14 cellular contexts compared by ENCODE assay signal in genomic region chr10:31075434-31075833, GRCh38. TPM values are rescaled to one million over a fixed set of nuclear protein-coding genes. Genes with fewer than 3 reads are reported as not detected.
DNase-seq lines count a peak whose midpoint lies in the region; ATAC-seq and TF ChIP-seq lines count a peak whose summit lies in the region.
"Had no signal": no experiment of that assay in that cellular context is flagged by ENCODE, and none has a peak within 500 bp of the region (broad histone marks: within the 10 kb centered on the region; RNA-seq: fewer than 3 reads in every experiment).

No MANE protein-coding gene starts in this region.

- H3K27ac ChIP-seq in GM23248, result peak overlapping the region; percentile 74
- no peak overlapping the region for H3K27ac ChIP-seq in RWPE1

- H3K9me3 Mint-ChIP-seq in CD14-positive monocyte, result peaks cover 0 to 3% (median 0%) of the 10 kb centered on the region in 7 donors
- H3K9me3 Mint-ChIP-seq: central memory CD8-positive, alpha-beta T cell; stimulated activated naive CD8-positive, alpha-beta T cell treated with anti-CD3 and anti-CD28 coated beads, Interleukin-15, amount 100 ng/mL, for 72 hours had no signal

- no peaks in the 10 kb centered on the region for H3K79me2 ChIP-seq in GM23248 (ENCODE audit: insufficient read depth)

- H3K9ac ChIP-seq in GM23248, result peak overlapping the region; percentile 14; the same call in 1 of the 2 replicates
- peak overlapping the region; percentile 78 for H3K9ac ChIP-seq in skeletal muscle satellite cell (ENCODE audit: low read depth, low read length)

- in situ Hi-C loops in GM23248 (cut with MboI), result no loop called here

- H4K20me1 ChIP-seq in GM23248 (ENCODE audit: insufficient read depth), result no peaks in the 10 kb centered on the region

- H3K9me2 ChIP-seq in GM23248 (ENCODE audit: insufficient read depth), result no peaks in the 10 kb centered on the region; the same call in 1 of the 2 replicates

- H3K4me1 Mint-ChIP-seq in CD14-positive monocyte, result no peaks in the 10 kb centered on the region
- H3K4me1 Mint-ChIP-seq: central memory CD8-positive, alpha-beta T cell; stimulated activated naive CD8-positive, alpha-beta T cell treated with anti-CD3 and anti-CD28 coated beads, Interleukin-15, amount 100 ng/mL, for 72 hours had no signal

- H3K4me3 ChIP-seq in GM23248, result no peak overlapping the region
- H3K4me3 ChIP-seq in fibroblast of mammary gland (ENCODE audit: control insufficient read depth, low read depth, low read length), result no peak overlapping the region
- no peak overlapping the region for H3K4me3 ChIP-seq in skeletal muscle satellite cell (ENCODE audit: low read length)
- H3K4me3 ChIP-seq: gastroesophageal sphincter, lung had no signal

- no peak for ATAC-seq in HG03565 (IDR thresholded peaks at IDR 0.05; ENCODE audit: unreplicated experiment)
- ATAC-seq: activated T-cell treated with anti-CD3 and anti-CD28 coated beads, Interleukin-2, amount 50 U/mL, for 72 hours; gastroesophageal sphincter; stimulated activated naive CD8-positive, alpha-beta T cell treated with anti-CD3 and anti-CD28 coated beads, Interleukin-15, amount 100 ng/mL, for 72 hours had no signal

- H3K4me1 ChIP-seq in GM23248 (ENCODE audit: insufficient read depth) (peaks cover 44% of the 10 kb centered on the region), skeletal muscle satellite cell (ENCODE audit: control insufficient read depth, insufficient read depth, low read length) (peaks cover 61% of the 10 kb centered on the region)

- no peaks in the 10 kb centered on the region for H3K27me3 ChIP-seq in GM23248 (replicated peaks; ENCODE audit: insufficient read depth)
- no peaks in the 10 kb centered on the region for H3K27me3 ChIP-seq in skeletal muscle satellite cell (ENCODE audit: control insufficient read depth, insufficient read depth, low read length)
- H3K27me3 ChIP-seq: gastroesophageal sphincter had no signal

- H3K4me3 Mint-ChIP-seq in CD14-positive monocyte, result no peak overlapping the region
- H3K4me3 Mint-ChIP-seq: activated T-cell treated with anti-CD3 and anti-CD28 coated beads, Interleukin-2, amount 50 U/mL, for 72 hours; central memory CD8-positive, alpha-beta T cell; stimulated activated naive CD8-positive, alpha-beta T cell treated with anti-CD3 and anti-CD28 coated beads, Interleukin-15, amount 100 ng/mL, for 72 hours had no signal

- no peak for TF ChIP-seq CTCF in RWPE1 (conservative IDR thresholded peaks at IDR 0.05; ENCODE audit: low read depth)
- no peak for TF ChIP-seq CTCF in fibroblast of mammary gland (conservative IDR thresholded peaks at IDR 0.05; ENCODE audit: control insufficient read depth, insufficient read depth, low read depth, low read length)
- TF ChIP-seq CTCF in CD14-positive monocyte (IDR thresholded peaks at IDR 0.05), result no peak

- POLR2A ChIA-PET in RWPE1 (lab: Yijun Ruan, JAX; ENCODE audit: low non-redundant PET), result no interaction called here

- CTCF ChIA-PET in RWPE1 (lab: Yijun Ruan, JAX), result no interaction called here

- H3K27me3 Mint-ChIP-seq in CD14-positive monocyte (ENCODE audit: low read depth in 3 of 3), result peaks cover 1 to 9% (median 5%) of the 10 kb centered on the region in 3 donors

- peak; percentile 93 for DNase-seq in GM23248
- DNase-seq in RWPE1 (ENCODE audit: low spot score), result peak; percentile 67
- peak; percentile 95 for DNase-seq in fibroblast of mammary gland (ENCODE audit: low read depth)
- no peak for DNase-seq in SKM-1 (lab: John Stamatoyannopoulos, UW; ENCODE audit: unreplicated experiment)
- DNase-seq in NCI-H526 (lab: John Stamatoyannopoulos, UW), result no peak
- no peak for DNase-seq in CD14-positive monocyte (ENCODE audit: low spot score)
- DNase-seq: activated T-cell treated with anti-CD3 and anti-CD28 coated beads, Interleukin-2, amount 50 U/mL, for 72 hours; NCI-H524 treated with DMSO at 0.1 percent for 48 hours; stimulated activated naive CD8-positive, alpha-beta T cell treated with anti-CD3 and anti-CD28 coated beads, Interleukin-15, amount 100 ng/mL, for 72 hours had no signal

- H3K9me3 ChIP-seq in GM23248 (ENCODE audit: low read depth), result no peaks in the 10 kb centered on the region
- H3K9me3 ChIP-seq in skeletal muscle satellite cell (replicated peaks; ENCODE audit: low read length), result no peaks in the 10 kb centered on the region
- H3K9me3 ChIP-seq: gastroesophageal sphincter had no signal

- peak overlapping the region; percentile 55 for H3K4me2 ChIP-seq in GM23248 (ENCODE audit: unreplicated experiment)
- H3K4me2 ChIP-seq in skeletal muscle satellite cell (ENCODE audit: low read length), result peak overlapping the region; percentile 25

- H3F3A ChIP-seq in GM23248 (ENCODE audit: insufficient read depth), result peaks cover 37% of the 10 kb centered on the region

- H2AFZ ChIP-seq in GM23248, result 0 out of 2 replicates have a peak overlapping the region, but pooled peaks have one; percentile 19

- intact Hi-C loops in CD14-positive monocyte (cut with micrococcal nuclease), result no loop called here

- 1 to 2% methylated on average over 4 of the region's 4 CpGs for WGBS in GM23248 (ENCODE audit: low coverage in 1 of 2, low lambda C conversion rate in 2 of 2, missing lambda C conversion rate in 2 of 2), 2 experiments

- peak overlapping the region in 1 of 7 donors; percentile 66 for H3K27ac Mint-ChIP-seq in CD14-positive monocyte
- H3K27ac Mint-ChIP-seq: activated T-cell treated with anti-CD3 and anti-CD28 coated beads, Interleukin-2, amount 50 U/mL, for 72 hours; stimulated activated naive CD8-positive, alpha-beta T cell treated with anti-CD3 and anti-CD28 coated beads, Interleukin-15, amount 100 ng/mL, for 72 hours had no signal

- no peaks in the 10 kb centered on the region for H3K36me3 Mint-ChIP-seq in CD14-positive monocyte

- H3K36me3 ChIP-seq in GM23248 (ENCODE audit: low read depth) (no peaks in the 10 kb centered on the region), skeletal muscle satellite cell (ENCODE audit: insufficient read depth, low read length) (no peaks in the 10 kb centered on the region)
- H3K36me3 ChIP-seq: gastroesophageal sphincter had no signal

RNA-seq across cellular contexts. Expression of gene ZNF438, which starts 43.8 kb away (rescaled TPM):
- 2.3 and 2.9 TPM in 2 replicates for total RNA-seq in GM23248 (2014; rRNA removed; shearing (Covaris generic))
- polyA plus RNA-seq in GM23248 (2016; fragmentation: Nextera tagmentation; extraction: Ambion mirVana), result 4.0 and 4.1 TPM in 2 replicates
- total RNA-seq in skeletal muscle satellite cell (2012; rRNA removed), result 4.8 and 6.1 TPM in 2 replicates
- polyA plus RNA-seq in CD14-positive monocyte, result 1 to 10 TPM; 5.4 to 9.3 TPM

Comparison
In these comparisons a context has a peak if more than half of its experiments do, and no peak if none do; other contexts are left out.
1. DNase-seq: peak in GM23248 (single experiment), RWPE1 (single experiment) and fibroblast of mammary gland (single experiment); none in SKM-1 (single experiment), NCI-H526 (0 of 2) and CD14-positive monocyte (single experiment).